Comparison of ENCODE assay signal across 8 cellular contexts in the genomic region with DNA sequence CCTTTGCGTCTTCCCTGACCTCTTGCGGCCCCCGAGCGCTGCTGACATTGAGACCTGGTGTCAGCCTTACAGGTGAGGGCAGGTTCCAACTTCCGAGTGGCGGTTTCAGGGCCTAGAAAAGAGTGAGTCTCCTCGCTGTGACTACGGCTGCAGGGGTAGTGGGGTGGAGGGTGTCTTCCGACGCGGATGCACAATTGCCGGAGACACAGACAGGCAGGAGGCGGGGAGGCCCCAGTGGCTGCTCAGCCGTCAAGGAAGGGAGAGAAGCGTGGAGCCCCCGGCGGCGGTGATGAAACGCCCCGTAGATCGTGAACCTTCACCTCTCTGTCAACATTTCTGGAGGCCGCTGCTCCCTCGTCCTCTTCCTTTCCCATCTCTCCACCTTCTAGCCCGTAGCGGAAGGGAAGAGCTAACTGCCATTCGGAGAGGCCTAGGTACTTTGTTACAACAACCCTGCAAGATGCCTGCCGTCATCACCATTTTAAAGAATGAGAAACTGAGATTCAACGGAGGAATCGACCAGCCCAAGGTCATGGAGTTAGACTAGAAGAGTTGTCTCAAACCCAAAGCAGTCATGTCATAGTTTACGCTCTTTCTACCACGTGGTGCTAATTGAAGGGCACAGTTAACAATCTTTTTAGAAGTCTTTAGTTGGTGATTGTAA. TPM values are rescaled to one million over a fixed set of nuclear protein-coding genes. Genes with fewer than 3 reads are reported as not detected.
DNase-seq lines count a peak whose midpoint lies in the region; ATAC-seq and TF ChIP-seq lines count a peak whose summit lies in the region.

No MANE protein-coding gene starts in this region.

- 3 to 9% methylated on average over 9 to 25 of the region's 31 CpGs for WGBS in esophagus squamous epithelium, 2 donors

- H3K4me2 ChIP-seq in parathyroid adenoma (ENCODE audit: low read length) = peak overlapping the region; percentile 78

- H3K79me2 ChIP-seq in parathyroid adenoma = peaks cover 34% of the 10 kb centered on the region

- H3K4me3 ChIP-seq in SJCRH30 (peak overlapping the region; percentile 85), esophagus squamous epithelium (peak overlapping the region; percentile 80 to 98 (median 88)), parathyroid adenoma (ENCODE audit: low read depth, low read length) (peak overlapping the region; percentile 89)

- no peak for TF ChIP-seq CTCF in esophagus squamous epithelium (IDR thresholded peaks at IDR 0.05)
- TF ChIP-seq CTCF in parathyroid adenoma (IDR thresholded peaks at IDR 0.05) = no peak

- peaks cover 3% of the 10 kb centered on the region; the same call in 1 of the 2 replicates for H3K4me1 ChIP-seq in SJCRH30
- peaks cover 9 to 44% (median 26%) of the 10 kb centered on the region in 3 donors for H3K4me1 ChIP-seq in esophagus squamous epithelium
- H3K4me1 ChIP-seq in parathyroid adenoma = peaks cover 7% of the 10 kb centered on the region

- H3K27ac ChIP-seq in SJCRH30 = peak overlapping the region; percentile 96
- H3K27ac ChIP-seq in esophagus squamous epithelium = peak overlapping the region; percentile 92 to 98 (median 96)
- peak overlapping the region; percentile 98 for H3K27ac ChIP-seq in parathyroid adenoma

- no peak overlapping the region for H3K9ac ChIP-seq in parathyroid adenoma

- no peaks in the 10 kb centered on the region for H3K9me3 ChIP-seq in SJCRH30 (replicated peaks)
- no peaks in the 10 kb centered on the region for H3K9me3 ChIP-seq in esophagus squamous epithelium
- no peaks in the 10 kb centered on the region for H3K9me3 ChIP-seq in parathyroid adenoma (ENCODE audit: control insufficient read depth, low read length)

- intact Hi-C loops in esophagus squamous epithelium (cut with DNase I) = no loop called here

- ATAC-seq in HG02885 (IDR thresholded peaks at IDR 0.05; ENCODE audit: poor library complexity, unreplicated experiment) (peak; percentile 3), HG03469 (IDR thresholded peaks at IDR 0.05; ENCODE audit: unreplicated experiment) (no peak)

- DNase-seq in stimulated activated CD8-positive, alpha-beta memory T cell treated with anti-CD3 and anti-CD28 coated beads, Interleukin-12 subunit alpha, Interleukin-12 subunit beta, amount 100 ng/mL, for 24 hours (ENCODE audit: extremely low read depth) = peak; percentile 9
- DNase-seq in stimulated activated CD8-positive, alpha-beta memory T cell treated with anti-CD3 and anti-CD28 coated beads, Interleukin-4, amount 100 ng/mL, for 48 hours = no peak
- DNase-seq in SJCRH30 (no peak), esophagus squamous epithelium (lab: John Stamatoyannopoulos, UW) (no peak), dedifferentiated amniotic fluid mesenchymal stem cell (ENCODE audit: extremely low spot score) (no peak)

- H2AFZ ChIP-seq in parathyroid adenoma = peak overlapping the region; percentile 91

- H3K27me3 ChIP-seq in SJCRH30 = no peaks in the 10 kb centered on the region
- no peaks in the 10 kb centered on the region for H3K27me3 ChIP-seq in esophagus squamous epithelium
- H3K27me3 ChIP-seq in parathyroid adenoma (ENCODE audit: control insufficient read depth, insufficient read depth, low read length) = no peaks in the 10 kb centered on the region

- H3K36me3 ChIP-seq in SJCRH30 = peaks cover 3% of the 10 kb centered on the region; the same call in 1 of the 2 replicates
- H3K36me3 ChIP-seq in esophagus squamous epithelium = peaks cover 0 to 24% (median 0%) of the 10 kb centered on the region in 3 donors
- H3K36me3 ChIP-seq in parathyroid adenoma (ENCODE audit: control insufficient read depth, insufficient read depth, low read length) = no peaks in the 10 kb centered on the region

- no peak for TF ChIP-seq POLR2A in esophagus squamous epithelium (IDR thresholded peaks at IDR 0.05)

RNA-seq across cellular contexts. Expression of gene DNAJA3, which starts 0.5 kb away (rescaled TPM):
- 55.4 and 56.7 TPM in 2 replicates for total RNA-seq in SJCRH30 (2014; rRNA removed; shearing (Covaris generic))
- 10 to 100 TPM; 45.2 to 59.1 (median 49.1) TPM for total RNA-seq in esophagus squamous epithelium

RNA-seq across cellular contexts. Expression of gene CORO7, which starts 9.8 kb away (rescaled TPM):
- total RNA-seq in SJCRH30 (2014; rRNA removed; shearing (Covaris generic)) = 48.2 and 49.7 TPM in 2 replicates
- 10 to 100 TPM; 15.8 to 25.9 (median 17.8) TPM for total RNA-seq in esophagus squamous epithelium

RNA-seq across cellular contexts. Expression of gene NMRAL1, which starts 48.3 kb away (rescaled TPM):
- total RNA-seq in SJCRH30 (2014; rRNA removed; shearing (Covaris generic)) = 0.79 and 2.2 TPM in 2 replicates
- total RNA-seq in esophagus squamous epithelium = 10 to 100 TPM; 25.4 to 55.5 (median 34.9) TPM

RNA-seq across cellular contexts. Expression of gene HMOX2, which starts 50.0 kb away (rescaled TPM):
- 22.0 and 24.2 TPM in 2 replicates for total RNA-seq in SJCRH30 (2014; rRNA removed; shearing (Covaris generic))
- total RNA-seq in esophagus squamous epithelium = 10 to 100 TPM; 46.9 to 94.0 (median 75.0) TPM

RNA-seq across cellular contexts. Expression of gene VASN, which starts 54.5 kb away (rescaled TPM):
- total RNA-seq in SJCRH30 (2014; rRNA removed; shearing (Covaris generic)) = 0.18 and 0.28 TPM in 2 replicates
- total RNA-seq in esophagus squamous epithelium = 10 to 100 TPM in 3 of 4 donors, 1 to 10 TPM in 1; 9.2 to 20.2 (median 14.2) TPM
